21 cellular contexts compared by ENCODE assay signal in the genomic region with DNA sequence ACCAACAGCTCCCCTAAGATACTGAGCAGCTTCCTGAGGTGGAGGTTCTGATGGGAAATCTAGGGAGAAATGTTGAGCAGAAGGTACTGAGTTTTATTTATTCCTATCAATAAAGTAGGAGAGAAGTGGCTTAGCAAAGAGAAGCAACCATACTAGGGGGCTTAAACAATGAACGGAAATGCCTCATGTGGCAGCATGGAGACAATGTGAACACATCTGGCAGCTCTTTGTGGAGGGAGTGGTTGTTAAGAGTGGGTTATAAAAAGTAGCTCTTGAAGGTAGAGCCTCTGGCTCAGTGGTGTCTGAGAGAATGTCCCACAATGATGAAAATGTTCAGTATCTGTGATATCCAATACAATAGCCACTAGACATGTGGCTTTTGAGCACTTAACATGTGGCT. TPM values are rescaled to one million over a fixed set of nuclear protein-coding genes. Genes with fewer than 3 reads are reported as not detected.
DNase-seq lines count a peak whose midpoint lies in the region; ATAC-seq, FAIRE-seq and TF ChIP-seq lines count a peak whose summit lies in the region.
"Had no signal": no experiment of that assay in that cellular context is flagged by ENCODE, and none has a peak within 500 bp of the region (broad histone marks: within the 10 kb centered on the region; RNA-seq: fewer than 3 reads in every experiment).

No MANE protein-coding gene starts in this region.

- H3K36me3 ChIP-seq in HepG2 (replicated peaks in 1 of 2; ENCODE audit: control insufficient read depth in 1 of 2, insufficient read depth in 2 of 2, low read length in 2 of 2) (no peaks in the 10 kb centered on the region), right lobe of liver (no peaks in the 10 kb centered on the region)

- no peak for FAIRE-seq in HepG2 (lab: Jason Lieb, UNC)
- FAIRE-seq: GM12892 had no signal

- TF ChIP-seq EP300 in HepG2 (IDR thresholded peaks at IDR 0.05; ENCODE audit: low read depth in 2 of 2, low read length in 2 of 2) (no peak), HepG2 (CRISPR knock-in tag; IDR thresholded peaks at IDR 0.05; ENCODE audit: borderline replicate concordance) (no peak)

- no peaks in the 10 kb centered on the region for H4K20me1 ChIP-seq in HepG2 (ENCODE audit: insufficient read depth, low read length)

- TF ChIP-seq RAD21 in HepG2 (CRISPR knock-in tag; IDR thresholded peaks at IDR 0.05): no peak

- H3K4me1 Mint-ChIP-seq in nephron: peaks cover 40% of the 10 kb centered on the region

- intact Hi-C loops in HepG2 (cut with micrococcal nuclease; ENCODE audit: unreplicated experiment): no loop called here
- intact Hi-C loops in right lobe of liver (cut with DNase I): no loop called here

- H3K79me2 ChIP-seq in HepG2 (ENCODE audit: insufficient read depth, low read length): no peaks in the 10 kb centered on the region

- CTCF ChIA-PET in HepG2 (lab: Yijun Ruan, JAX; ENCODE audit: low intra/inter-chr PET ratio, low total read pairs): no interaction called here

- no peak overlapping the region for H3K9ac ChIP-seq in HepG2 (ENCODE audit: insufficient read depth, low read depth, low read length)

- ATAC-seq in HepG2 (no peak), right lobe of liver (no peak), GM18511 (IDR thresholded peaks at IDR 0.05; ENCODE audit: unreplicated experiment) (no peak), HG02571 (IDR thresholded peaks at IDR 0.05; ENCODE audit: unreplicated experiment) (no peak)
- ATAC-seq: CD8-positive, alpha-beta T cell; PC-3 had no signal

- no peaks in the 10 kb centered on the region for H3K9me3 Mint-ChIP-seq in nephron
- H3K9me3 Mint-ChIP-seq: CD8-positive, alpha-beta T cell had no signal

- TF ChIP-seq CTCF in HepG2 (CRISPR knock-in tag; IDR thresholded peaks at IDR 0.05) (no peak), right lobe of liver (IDR thresholded peaks at IDR 0.05) (no peak), nephron (IDR thresholded peaks at IDR 0.05; ENCODE audit: unreplicated experiment in 3 of 3) (no peak)

- no peaks in the 10 kb centered on the region for H3K9me3 ChIP-seq in HepG2 (ENCODE audit: low read length)
- no peaks in the 10 kb centered on the region for H3K9me3 ChIP-seq in right lobe of liver

- no TSS peak for BruUV-seq in HepG2 (replicated peaks; lab: Mats Ljungman, UMichigan)

- H3K4me3 ChIP-seq in HepG2 (replicated peaks in 1 of 3; ENCODE audit: insufficient read depth in 1 of 3, low read depth in 2 of 3, low read length in 3 of 3) (no peak overlapping the region), right lobe of liver (no peak overlapping the region)
- H3K4me3 ChIP-seq: SK-N-MC had no signal

- peak overlapping the region; percentile 58 to 75 (median 72) for H3K27ac Mint-ChIP-seq in nephron
- H3K27ac Mint-ChIP-seq: B cell; CD8-positive, alpha-beta T cell had no signal

- H3K4me2 ChIP-seq in HepG2 (ENCODE audit: low read depth, low read length): no peak overlapping the region

- H3K27me3 ChIP-seq in HepG2 (ENCODE audit: control insufficient read depth in 1 of 2, insufficient read depth in 2 of 2, low read length in 2 of 2) (0 out of 5 replicates have a peak, but pooled peaks cover 0 to 2% of the 10 kb centered on the region in 2 experiments), right lobe of liver (no peaks in the 10 kb centered on the region)

- TF ChIP-seq POLR2A in HepG2 (IDR thresholded peaks at IDR 0.05; ENCODE audit: insufficient read depth in 1 of 2, low read depth in 2 of 2, low read length in 2 of 2) (no peak), right lobe of liver (IDR thresholded peaks at IDR 0.05) (no peak)

- H3K4me1 ChIP-seq in HepG2 (ENCODE audit: insufficient read depth, low read length): no peaks in the 10 kb centered on the region
- no peaks in the 10 kb centered on the region for H3K4me1 ChIP-seq in right lobe of liver

- in situ Hi-C loops in HepG2 (cut with HindIII; ENCODE audit: extremely low pct_ligation_motif_present, low pct_unique_long_range_greater_than_20kb): loop anchor here (25.0 kb wide), 1 partner anchor 713 kb away; no protein-coding TSS in a partner anchor

- DNase-seq in HepG2 (ENCODE audit: low spot score) (no peak), right lobe of liver (no peak), RPMI8226 (no peak), NCI-H2029 treated with DMSO at 0.1 percent for 48 hours (lab: John Stamatoyannopoulos, UW) (no peak)
- DNase-seq: ACHN; CD8-positive, alpha-beta T cell; DND-41; GDM1; KG1; NCI-H187; NCI-H524 treated with DMSO at 0.1 percent for 48 hours had no signal

- H3K27ac ChIP-seq in HepG2 (ENCODE audit: extremely low read length, insufficient read depth, low read length) (no peak overlapping the region), right lobe of liver (no peak overlapping the region), cingulate gyrus (ENCODE audit: low read depth, low read length) (peak overlapping the region; percentile 33)
- H3K27ac ChIP-seq: SK-N-MC had no signal

- no peak overlapping the region for H2AFZ ChIP-seq in HepG2 (ENCODE audit: low read length)

- H3K4me3 Mint-ChIP-seq in nephron: no peak overlapping the region
- H3K4me3 Mint-ChIP-seq: B cell; CD8-positive, alpha-beta T cell had no signal

- H3K27me3 Mint-ChIP-seq in nephron (ENCODE audit: low read depth): peaks cover 3% of the 10 kb centered on the region
- H3K27me3 Mint-ChIP-seq: B cell had no signal

- H3K36me3 Mint-ChIP-seq in nephron (ENCODE audit: low read depth): peaks cover 15% of the 10 kb centered on the region
- H3K36me3 Mint-ChIP-seq: CD8-positive, alpha-beta T cell had no signal

- POLR2A ChIA-PET in HepG2 (lab: Yijun Ruan, JAX): no interaction called here

- 6% methylated on average over 1 of the region's 1 CpG for WGBS in HepG2 (ENCODE audit: low lambda C conversion rate)
- WGBS in right lobe of liver (ENCODE audit: insufficient coverage, low coverage, low lambda C conversion rate, missing lambda C conversion rate): 89% methylated on average over 1 of the region's 1 CpG

TF ChIP-seq in HepG2, 621 proteins besides CTCF, POLR2A, EP300 and RAD21:
- no peak for TF ChIP-seq ZNF530 (CRISPR knock-in tag; IDR thresholded peaks at IDR 0.05; ENCODE audit: low read depth)
- TF ChIP-seq, protein P1, sequence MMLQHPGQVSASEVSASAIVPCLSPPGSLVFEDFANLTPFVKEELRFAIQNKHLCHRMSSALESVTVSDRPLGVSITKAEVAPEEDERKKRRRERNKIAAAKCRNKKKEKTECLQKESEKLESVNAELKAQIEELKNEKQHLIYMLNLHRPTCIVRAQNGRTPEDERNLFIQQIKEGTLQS (CRISPR knock-in tag; IDR thresholded peaks at IDR 0.05): no peak
- TF ChIP-seq, protein P2, sequence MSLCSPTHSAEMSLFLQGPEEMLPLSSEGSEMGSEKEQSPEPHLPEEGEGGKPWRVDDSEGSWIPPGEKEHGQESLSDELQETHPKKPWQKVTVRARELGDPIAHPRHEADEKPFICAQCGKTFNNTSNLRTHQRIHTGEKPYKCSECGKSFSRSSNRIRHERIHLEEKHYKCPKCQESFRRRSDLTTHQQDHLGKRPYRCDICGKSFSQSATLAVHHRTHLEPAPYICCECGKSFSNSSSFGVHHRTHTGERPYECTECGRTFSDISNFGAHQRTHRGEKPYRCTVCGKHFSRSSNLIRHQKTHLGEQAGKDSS (CRISPR knock-in tag; IDR thresholded peaks at IDR 0.05; ENCODE audit: borderline replicate concordance, low read depth): no peak
- no peak for TF ChIP-seq RARA (CRISPR knock-in tag; IDR thresholded peaks at IDR 0.05)
- TF ChIP-seq ZNF75D (CRISPR knock-in tag; IDR thresholded peaks at IDR 0.05; ENCODE audit: borderline replicate concordance): no peak
- no peak for TF ChIP-seq ESRRA (CRISPR knock-in tag; IDR thresholded peaks at IDR 0.05; ENCODE audit: low read depth)
- TF ChIP-seq, protein P3, sequence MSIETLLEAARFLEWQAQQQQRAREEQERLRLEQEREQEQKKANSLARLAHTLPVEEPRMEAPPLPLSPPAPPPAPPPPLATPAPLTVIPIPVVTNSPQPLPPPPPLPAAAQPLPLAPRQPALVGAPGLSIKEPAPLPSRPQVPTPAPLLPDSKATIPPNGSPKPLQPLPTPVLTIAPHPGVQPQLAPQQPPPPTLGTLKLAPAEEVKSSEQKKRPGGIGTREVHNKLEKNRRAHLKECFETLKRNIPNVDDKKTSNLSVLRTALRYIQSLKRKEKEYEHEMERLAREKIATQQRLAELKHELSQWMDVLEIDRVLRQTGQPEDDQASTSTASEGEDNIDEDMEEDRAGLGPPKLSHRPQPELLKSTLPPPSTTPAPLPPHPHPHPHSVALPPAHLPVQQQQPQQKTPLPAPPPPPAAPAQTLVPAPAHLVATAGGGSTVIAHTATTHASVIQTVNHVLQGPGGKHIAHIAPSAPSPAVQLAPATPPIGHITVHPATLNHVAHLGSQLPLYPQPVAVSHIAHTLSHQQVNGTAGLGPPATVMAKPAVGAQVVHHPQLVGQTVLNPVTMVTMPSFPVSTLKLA (IDR thresholded peaks at IDR 0.05): peak; percentile 52; the same call in 1 of the 2 replicates
- no peak for TF ChIP-seq PAWR (CRISPR knock-in tag; IDR thresholded peaks at IDR 0.05; ENCODE audit: borderline replicate concordance)

RNA-seq across cellular contexts. Expression of a gene that starts 52.7 kb away (rescaled TPM):
- total RNA-seq in HepG2 (2016; rRNA removed; fragmentation: Illumina TruSeq; extraction: Trizol) (not detected in 2 replicates), right lobe of liver (not detected)
- total RNA-seq in HepG2 (2016; cell fraction: cytosol; rRNA removed; fragmentation: Illumina TruSeq; extraction: Trizol; ENCODE audit: low read depth): not detected in 2 replicates
- total RNA-seq in HepG2 (2016; cell fraction: insoluble cytoplasmic fraction; rRNA removed; fragmentation: Illumina TruSeq; extraction: Trizol): not detected in 2 replicates
- not detected in 2 replicates for total RNA-seq in HepG2 (2016; cell fraction: membrane; rRNA removed; fragmentation: Illumina TruSeq; extraction: Trizol)
- total RNA-seq in HepG2 (2016; cell fraction: nucleus; rRNA removed; fragmentation: Illumina TruSeq; extraction: Trizol): not detected in 2 replicates
- polyA plus RNA-seq in HepG2 (2011; rRNA removed): not detected in 2 replicates
- not detected in 2 replicates for polyA plus RNA-seq in HepG2 (2011; cell fraction: cytosol; rRNA removed)
- not detected in 2 replicates for polyA plus RNA-seq in HepG2 (2011; cell fraction: nucleus; rRNA removed)
- not detected in 2 replicates for polyA plus RNA-seq in HepG2 (2012)
- polyA plus RNA-seq in HepG2 (2016; cell fraction: cytosol; fragmentation: Illumina TruSeq; extraction: Trizol; ENCODE audit: low read depth): not detected in 2 replicates
- not detected in 2 replicates for polyA plus RNA-seq in HepG2 (2016; cell fraction: insoluble cytoplasmic fraction; fragmentation: Illumina TruSeq; extraction: Trizol; ENCODE audit: low read depth)
- polyA plus RNA-seq in HepG2 (2016; cell fraction: membrane; fragmentation: Illumina TruSeq; extraction: Trizol; ENCODE audit: low read depth): not detected in 2 replicates
- not detected in 2 replicates for polyA plus RNA-seq in HepG2 (2016; cell fraction: nucleus; fragmentation: Illumina TruSeq; extraction: Trizol; ENCODE audit: insufficient read depth, low read depth)
- 0.23 TPM in 1 of 2 replicates, not detected in the other for polyA minus RNA-seq in HepG2 (2011; rRNA and poly(A)+ RNA removed; ENCODE audit: low replicate concordance)
- not detected in 2 replicates for polyA minus RNA-seq in HepG2 (2011; cell fraction: cytosol; rRNA and poly(A)+ RNA removed)
- polyA minus RNA-seq in HepG2 (2011; cell fraction: nucleus; rRNA and poly(A)+ RNA removed): not detected in 2 replicates
- total RNA-seq: B cell; CD8-positive, alpha-beta T cell; H4; M059J; PC-3 had no signal
